In genomic region chr1:167434306-167434705, GRCh38 we compare ENCODE assay signal across 16 cellular contexts.
DNase-seq lines count a peak whose midpoint lies in the region; ATAC-seq and TF ChIP-seq lines count a peak whose summit lies in the region.
"Had no signal": no experiment of that assay in that cellular context is flagged by ENCODE, and none has a peak within 500 bp of the region (broad histone marks: within the 10 kb centered on the region; RNA-seq: fewer than 3 reads in every experiment).

No MANE protein-coding gene starts in this region.

- intact Hi-C loops in activated CD8-positive, alpha-beta T cell treated with anti-CD3 and anti-CD28 coated beads for 36 hours (cut with micrococcal nuclease) = no loop called here

- no peaks in the 10 kb centered on the region for H3K9me3 Mint-ChIP-seq in activated CD4-positive, alpha-beta T cell treated with anti-CD3 and anti-CD28 coated beads, Interleukin-2, amount 10 ng/mL, durations not matched to agents 7 days and 5 days
- no peaks in the 10 kb centered on the region for H3K9me3 Mint-ChIP-seq in CD4-positive, CD25-positive, alpha-beta regulatory T cell
- H3K9me3 Mint-ChIP-seq in activated CD8-positive, alpha-beta T cell treated with anti-CD3 and anti-CD28 coated beads for 36 hours = no peaks in the 10 kb centered on the region
- H3K9me3 Mint-ChIP-seq in naive thymus-derived CD8-positive, alpha-beta T cell = no peaks in the 10 kb centered on the region
- H3K9me3 Mint-ChIP-seq: IgD-negative memory B cell had no signal

- no peak overlapping the region for H3K4me3 Mint-ChIP-seq in activated CD4-positive, alpha-beta T cell treated with anti-CD3 and anti-CD28 coated beads, Interleukin-2, amount 10 ng/mL, durations not matched to agents 7 days and 5 days
- peak overlapping the region in 3 of 4 donors; percentile 47 to 74 (median 69) for H3K4me3 Mint-ChIP-seq in CD4-positive, CD25-positive, alpha-beta regulatory T cell
- no peak overlapping the region for H3K4me3 Mint-ChIP-seq in activated CD8-positive, alpha-beta T cell treated with anti-CD3 and anti-CD28 coated beads for 36 hours
- peak overlapping the region in 1 of 10 donors; percentile 22 for H3K4me3 Mint-ChIP-seq in naive thymus-derived CD8-positive, alpha-beta T cell
- H3K4me3 Mint-ChIP-seq: CD14-positive monocyte had no signal

- CTCF ChIA-PET in activated CD4-positive, alpha-beta T cell treated with anti-CD3 and anti-CD28 coated beads, Interleukin-2, amount 10 ng/mL, durations not matched to agents 7 days and 5 days (lab: Charles Lee) = interaction anchor here (0.7 to 1.1 kb wide), 4 partner anchors 18 to 24 kb away, joined by 3 to 4 read pairs (median 3); no protein-coding TSS in a partner anchor
- CTCF ChIA-PET in activated CD8-positive, alpha-beta T cell treated with anti-CD3 and anti-CD28 coated beads for 36 hours (lab: Charles Lee) = interaction anchor here (1.0 to 3.3 kb wide), 3 partner anchors 8 to 107 kb away, joined by 3 to 17 read pairs (median 4); no protein-coding TSS in a partner anchor

- ATAC-seq in CD4-positive, CD25-positive, alpha-beta regulatory T cell (ENCODE audit: low read depth in 2 of 2) = no peak
- ATAC-seq in activated CD8-positive, alpha-beta T cell treated with anti-CD3 and anti-CD28 coated beads for 36 hours = no peak
- no peak for ATAC-seq in naive thymus-derived CD8-positive, alpha-beta T cell
- no peak for ATAC-seq in HG03135 (IDR thresholded peaks at IDR 0.05; ENCODE audit: unreplicated experiment)
- ATAC-seq: HCT116 had no signal

- peaks cover 87% of the 10 kb centered on the region for H3K36me3 ChIP-seq in CD4-positive, CD25-positive, alpha-beta regulatory T cell (ENCODE audit: control insufficient read depth, insufficient read depth, low read length)

- DNase-seq in activated CD4-positive, alpha-beta T cell treated with anti-CD3 and anti-CD28 coated beads, Interleukin-2, amount 10 ng/mL, durations not matched to agents 7 days and 5 days = no peak
- DNase-seq in activated CD4-positive, alpha-beta T cell treated with anti-CD3 and anti-CD28 coated beads, Interleukin-2, amount 50 U/mL, for 4 hours = no peak
- DNase-seq in CD4-positive, CD25-positive, alpha-beta regulatory T cell = no peak
- no peak for DNase-seq in activated CD8-positive, alpha-beta T cell treated with anti-CD3 and anti-CD28 coated beads for 36 hours
- DNase-seq in naive thymus-derived CD8-positive, alpha-beta T cell = no peak
- no peak for DNase-seq in ureter (ENCODE audit: low spot score)
- DNase-seq in LoVo (ENCODE audit: low spot score) = no peak
- DNase-seq: DMS79 treated with DMSO at 0.1 percent for 48 hours, GM23248, NCI-H1436 treated with DMSO at 0.1 percent for 48 hours, NCI-H2081, NCI-H524 had no signal

- H3K4me3 ChIP-seq in CD4-positive, CD25-positive, alpha-beta regulatory T cell (ENCODE audit: low read depth, low read length) = no peak overlapping the region
- H3K4me3 ChIP-seq: GM23248 had no signal

- H3K36me3 Mint-ChIP-seq in activated CD4-positive, alpha-beta T cell treated with anti-CD3 and anti-CD28 coated beads, Interleukin-2, amount 10 ng/mL, durations not matched to agents 7 days and 5 days (ENCODE audit: low read depth) = peaks cover 81% of the 10 kb centered on the region
- peaks cover 60% of the 10 kb centered on the region for H3K36me3 Mint-ChIP-seq in CD4-positive, CD25-positive, alpha-beta regulatory T cell
- H3K36me3 Mint-ChIP-seq in activated CD8-positive, alpha-beta T cell treated with anti-CD3 and anti-CD28 coated beads for 36 hours (ENCODE audit: low read depth) = peaks cover 70% of the 10 kb centered on the region
- peaks cover 0 to 80% (median 16%) of the 10 kb centered on the region in 3 donors for H3K36me3 Mint-ChIP-seq in naive thymus-derived CD8-positive, alpha-beta T cell
- H3K36me3 Mint-ChIP-seq: CD14-positive monocyte had no signal

- no peaks in the 10 kb centered on the region for H3K27me3 Mint-ChIP-seq in activated CD4-positive, alpha-beta T cell treated with anti-CD3 and anti-CD28 coated beads, Interleukin-2, amount 10 ng/mL, durations not matched to agents 7 days and 5 days
- H3K27me3 Mint-ChIP-seq in CD4-positive, CD25-positive, alpha-beta regulatory T cell = peaks cover 4% of the 10 kb centered on the region
- no peaks in the 10 kb centered on the region for H3K27me3 Mint-ChIP-seq in activated CD8-positive, alpha-beta T cell treated with anti-CD3 and anti-CD28 coated beads for 36 hours
- H3K27me3 Mint-ChIP-seq in naive thymus-derived CD8-positive, alpha-beta T cell = no peaks in the 10 kb centered on the region

- no peaks in the 10 kb centered on the region for H3K9me3 ChIP-seq in CD4-positive, CD25-positive, alpha-beta regulatory T cell (ENCODE audit: control insufficient read depth in 2 of 2, low read length in 2 of 2)

- no peaks in the 10 kb centered on the region for H3K27me3 ChIP-seq in CD4-positive, CD25-positive, alpha-beta regulatory T cell (ENCODE audit: control insufficient read depth, insufficient read depth, low read length)

- peaks cover 87% of the 10 kb centered on the region for H3K4me1 ChIP-seq in CD4-positive, CD25-positive, alpha-beta regulatory T cell (ENCODE audit: control insufficient read depth, insufficient read depth, low read length, poor library complexity, severe bottlenecking)

- peak overlapping the region; percentile 50 for H3K27ac Mint-ChIP-seq in activated CD4-positive, alpha-beta T cell treated with anti-CD3 and anti-CD28 coated beads, Interleukin-2, amount 10 ng/mL, durations not matched to agents 7 days and 5 days
- peak overlapping the region; percentile 88 to 93 (median 90) for H3K27ac Mint-ChIP-seq in CD4-positive, CD25-positive, alpha-beta regulatory T cell
- H3K27ac Mint-ChIP-seq in activated CD8-positive, alpha-beta T cell treated with anti-CD3 and anti-CD28 coated beads for 36 hours = peak overlapping the region; percentile 71
- H3K27ac Mint-ChIP-seq in naive thymus-derived CD8-positive, alpha-beta T cell = peak overlapping the region; percentile 28 to 92 (median 76)
- H3K27ac Mint-ChIP-seq: CD14-positive monocyte had no signal

- peaks cover 63% of the 10 kb centered on the region for H3K4me1 Mint-ChIP-seq in activated CD4-positive, alpha-beta T cell treated with anti-CD3 and anti-CD28 coated beads, Interleukin-2, amount 10 ng/mL, durations not matched to agents 7 days and 5 days
- H3K4me1 Mint-ChIP-seq in CD4-positive, CD25-positive, alpha-beta regulatory T cell = peaks cover 21 to 92% (median 60%) of the 10 kb centered on the region in 4 donors
- peaks cover 61% of the 10 kb centered on the region for H3K4me1 Mint-ChIP-seq in activated CD8-positive, alpha-beta T cell treated with anti-CD3 and anti-CD28 coated beads for 36 hours (ENCODE audit: low read depth)
- H3K4me1 Mint-ChIP-seq in naive thymus-derived CD8-positive, alpha-beta T cell = peaks cover 28 to 89% (median 69%) of the 10 kb centered on the region in 4 donors

- TF ChIP-seq CTCF in activated CD8-positive, alpha-beta T cell treated with anti-CD3 and anti-CD28 coated beads for 36 hours (IDR thresholded peaks at IDR 0.05) = no peak

- H3K27ac ChIP-seq in CD4-positive, CD25-positive, alpha-beta regulatory T cell (ENCODE audit: insufficient read depth, low read length, poor library complexity, severe bottlenecking) = peak overlapping the region; percentile 62
- H3K27ac ChIP-seq: GM23248 had no signal

- POLR2A ChIA-PET in activated CD4-positive, alpha-beta T cell treated with anti-CD3 and anti-CD28 coated beads, Interleukin-2, amount 10 ng/mL, durations not matched to agents 7 days and 5 days (lab: Charles Lee) = no interaction called here
- POLR2A ChIA-PET in activated CD8-positive, alpha-beta T cell treated with anti-CD3 and anti-CD28 coated beads for 36 hours (lab: Charles Lee) = interaction anchor here (0.6 kb wide), 1 partner anchor 40 kb away, joined by 3 read pairs; no protein-coding TSS in a partner anchor
- POLR2A ChIA-PET in naive thymus-derived CD8-positive, alpha-beta T cell (lab: Charles Lee) = interaction anchor here (0.8 to 1.5 kb wide), 3 partner anchors 13 to 85 kb away, joined by 3 read pairs; partner anchors contain the start of gene CD247

Comparison
In these comparisons a context has a peak if more than half of its experiments do, and no peak if none do; other contexts are left out.
1. H3K4me3 Mint-ChIP-seq: peak in CD4-positive, CD25-positive, alpha-beta regulatory T cell (3 of 4); none in activated CD4-positive, alpha-beta T cell treated with anti-CD3 and anti-CD28 coated beads, Interleukin-2, amount 10 ng/mL, durations not matched to agents 7 days and 5 days (single experiment) and activated CD8-positive, alpha-beta T cell treated with anti-CD3 and anti-CD28 coated beads for 36 hours (single experiment).
2. Peak in every context shown above with its lines, with median percentiles within 50 percentile points of each other: H3K27ac Mint-ChIP-seq.